Comparison of ENCODE assay signal across 19 cellular contexts in genomic region chr1:89347296-89347695, GRCh38.
"Had no signal": no experiment of that assay in that cellular context is flagged by ENCODE, and none has a peak within 500 bp of the region (broad histone marks: within the 10 kb centered on the region; RNA-seq: fewer than 3 reads in every experiment).

No MANE protein-coding gene starts in this region.

- DNase-seq: Kasumi-1, MV-4-11, NCI-H1048, NCI-H1105, NCI-H1436 treated with DMSO at 0.1 percent for 48 hours, NCI-H1694, NCI-H187 treated with DMSO at 0.1 percent for 48 hours, NCI-H2029 treated with DMSO at 0.1 percent for 48 hours, NCI-H2171 treated with DMSO at 0.1 percent for 48 hours, NCI-H524, NCI-H69, NCI-H774, PC-3, SHP77 treated with DMSO at 0.1 percent for 48 hours, SJCRH30, T-helper 1 cell had no signal

- ATAC-seq: K562, Panc1, PC-3, SK-N-SH treated with all-trans-retinoic acid at 6 μM for 48 hours had no signal

- H3K4me3 ChIP-seq: K562, SJCRH30 had no signal
